In genomic region chr9:108883085-108883484, GRCh38 we compare ENCODE assay signal across 34 cellular contexts. TPM values are rescaled to one million over a fixed set of nuclear protein-coding genes. Genes with fewer than 3 reads are reported as not detected.
"Had no signal": no experiment of that assay in that cellular context is flagged by ENCODE, and none has a peak within 500 bp of the region (broad histone marks: within the 10 kb centered on the region; RNA-seq: fewer than 3 reads in every experiment).

No MANE protein-coding gene starts in this region.

- H3K4me3 ChIP-seq: stomach, suprapubic skin, testis, thoracic aorta, thyroid gland, tibial artery, tibial nerve, transverse colon, upper lobe of left lung, upper lobe of right lung, uterus, vagina had no signal

- H3K4me1 ChIP-seq: tibial artery, upper lobe of right lung, uterus, vagina had no signal

- H3K9me3 ChIP-seq: stomach, suprapubic skin, testis, thoracic aorta, thyroid gland, tibial artery, tibial nerve, transverse colon, upper lobe of left lung, upper lobe of right lung, uterus, vagina had no signal

- DNase-seq: stimulated activated CD4-positive, alpha-beta T cell treated with anti-CD3 and anti-CD28 coated beads, Interleukin-2, amount 100 ng/mL, for 48 hours; stimulated activated CD4-positive, alpha-beta T cell treated with anti-CD3 and anti-CD28 coated beads, Interleukin-4, amount 100 ng/mL, for 1 hour; stimulated activated CD4-positive, alpha-beta T cell treated with anti-CD3 and anti-CD28 coated beads, Interleukin-4, amount 100 ng/mL, for 24 hours; stimulated activated CD4-positive, alpha-beta T cell treated with anti-CD3 and anti-CD28 coated beads, Interleukin-4, amount 100 ng/mL, for 4 hours; stimulated activated CD8-positive, alpha-beta memory T cell treated with anti-CD3 and anti-CD28 coated beads, Interleukin-4, amount 100 ng/mL, for 48 hours; stimulated activated naive B cell treated with anti-CD40 and anti-IgM and Interleukin-4, amounts not matched to agents 10 μg/mL and 1 μg/mL and 100 μg/mL, for 72 hours; stimulated activated naive CD4-positive, alpha-beta T cell; stimulated activated naive CD4-positive, alpha-beta T cell treated with Interleukin-2 at 50 U/mL for 16 hours; stimulated activated naive CD8-positive, alpha-beta T cell treated with anti-CD3 and anti-CD28 coated beads, Interleukin-15, amount 100 ng/mL, for 72 hours; stimulated activated naive CD8-positive, alpha-beta T cell treated with anti-CD3 and anti-CD28 coated beads, Interleukin-15, Interleukin-2, amounts not matched to agents 100 U/mL and 50 U/mL, for 24 hours; stomach; substantia nigra; testis; thyroid gland; tibial artery; transverse colon; trophoblast cell; upper lobe of left lung; upper lobe of right lung; uterus had no signal

- H3K27me3 Mint-ChIP-seq: stimulated activated memory B cell treated with anti-CD40 and anti-IgM and Interleukin-4, amounts not matched to agents 10 μg/mL and 1 μg/mL and 100 μg/mL, for 72 hours; stimulated activated naive B cell treated with anti-CD40 and anti-IgM and Interleukin-4, amounts not matched to agents 10 μg/mL and 1 μg/mL and 100 μg/mL, for 72 hours; stimulated activated naive CD8-positive, alpha-beta T cell treated with anti-CD3 and anti-CD28 coated beads, Interleukin-15, amount 100 ng/mL, for 72 hours; stimulated activated naive CD8-positive, alpha-beta T cell treated with anti-CD3 and anti-CD28 coated beads, Interleukin-15, Interleukin-2, amounts not matched to agents 100 ng/mL and 50 ng/mL, for 24 hours; type B pancreatic cell had no signal

- H3K4me3 Mint-ChIP-seq: stimulated activated effector memory CD8-positive, alpha-beta T cell treated with anti-CD3 and anti-CD28 coated beads, Interleukin-12 subunit alpha, Interleukin-12 subunit beta, amount 100 ng/mL, for 72 hours; stimulated activated memory B cell treated with anti-CD40 and anti-IgM and Interleukin-4, amounts not matched to agents 10 μg/mL and 1 μg/mL and 100 μg/mL, for 72 hours; stimulated activated naive B cell treated with anti-CD40 and anti-IgM and Interleukin-4, amounts not matched to agents 10 μg/mL and 1 μg/mL and 100 μg/mL, for 72 hours; stimulated activated naive CD8-positive, alpha-beta T cell treated with anti-CD3 and anti-CD28 coated beads, Interleukin-15, Interleukin-2, amounts not matched to agents 100 ng/mL and 50 ng/mL, for 24 hours; type B pancreatic cell had no signal

- FAIRE-seq: urothelium cell line had no signal

- H3K27ac Mint-ChIP-seq: stimulated activated memory B cell treated with anti-CD40 and anti-IgM and Interleukin-4, amounts not matched to agents 10 μg/mL and 1 μg/mL and 100 μg/mL, for 72 hours; stimulated activated naive B cell treated with anti-CD40 and anti-IgM and Interleukin-4, amounts not matched to agents 10 μg/mL and 1 μg/mL and 100 μg/mL, for 72 hours; stimulated activated naive CD8-positive, alpha-beta T cell treated with anti-CD3 and anti-CD28 coated beads, Interleukin-15, amount 100 ng/mL, for 72 hours; stimulated activated naive CD8-positive, alpha-beta T cell treated with anti-CD3 and anti-CD28 coated beads, Interleukin-15, Interleukin-2, amounts not matched to agents 100 ng/mL and 50 ng/mL, for 24 hours; type B pancreatic cell had no signal

- H3K27me3 ChIP-seq: stomach, suprapubic skin, testis, thyroid gland, tibial artery, tibial nerve, transverse colon, upper lobe of left lung, upper lobe of right lung, uterus, vagina had no signal

- H3K36me3 ChIP-seq: uterus had no signal

- H3K9me3 Mint-ChIP-seq: stimulated activated effector memory CD8-positive, alpha-beta T cell treated with anti-CD3 and anti-CD28 coated beads, Interleukin-12 subunit alpha, Interleukin-12 subunit beta, amount 100 ng/mL, for 72 hours; stimulated activated memory B cell treated with anti-CD40 and anti-IgM and Interleukin-4, amounts not matched to agents 10 μg/mL and 1 μg/mL and 100 μg/mL, for 72 hours; stimulated activated naive B cell treated with anti-CD40 and anti-IgM and Interleukin-4, amounts not matched to agents 10 μg/mL and 1 μg/mL and 100 μg/mL, for 72 hours; stimulated activated naive CD8-positive, alpha-beta T cell treated with anti-CD3 and anti-CD28 coated beads, Interleukin-15, amount 100 ng/mL, for 72 hours; stimulated activated naive CD8-positive, alpha-beta T cell treated with anti-CD3 and anti-CD28 coated beads, Interleukin-15, Interleukin-2, amounts not matched to agents 100 ng/mL and 50 ng/mL, for 24 hours; type B pancreatic cell had no signal

- H3K27ac ChIP-seq: stomach, suprapubic skin, testis, thoracic aorta, thyroid gland, tibial artery, tibial nerve, transverse colon, upper lobe of left lung, upper lobe of right lung, uterus, vagina had no signal

- ATAC-seq: stimulated activated effector memory CD8-positive, alpha-beta T cell treated with anti-CD3 and anti-CD28 coated beads, Interleukin-12 subunit alpha, Interleukin-12 subunit beta, amount 100 ng/mL, for 72 hours; stimulated activated memory B cell treated with anti-CD40 and anti-IgM and Interleukin-4, amounts not matched to agents 10 μg/mL and 1 μg/mL and 100 μg/mL, for 72 hours; stimulated activated naive B cell treated with anti-CD40 and anti-IgM and Interleukin-4, amounts not matched to agents 10 μg/mL and 1 μg/mL and 100 μg/mL, for 72 hours; stimulated activated naive CD8-positive, alpha-beta T cell treated with anti-CD3 and anti-CD28 coated beads, Interleukin-15, amount 100 ng/mL, for 72 hours; stimulated activated naive CD8-positive, alpha-beta T cell treated with anti-CD3 and anti-CD28 coated beads, Interleukin-15, Interleukin-2, amounts not matched to agents 100 U/mL and 50 U/mL, for 24 hours; upper lobe of right lung had no signal

RNA-seq across cellular contexts. Expression of gene ACTL7A, which starts 21.0 kb away (rescaled TPM):
- total RNA-seq: stomach, subcutaneous adipose tissue, suprapubic skin, temporal lobe, thoracic aorta, tibial nerve, transverse colon, upper lobe of left lung, upper lobe of right lung, ureter, urinary bladder, uterus, vagina had no signal
- polyA plus RNA-seq: stomach, thymus, urinary bladder had no signal

RNA-seq across cellular contexts. Expression of gene ACTL7B, which starts 27.3 kb away (rescaled TPM):
- total RNA-seq: stomach, subcutaneous adipose tissue, temporal lobe, thoracic aorta, tibial nerve, transverse colon, upper lobe of right lung, urinary bladder, uterus, vagina had no signal
- polyA plus RNA-seq: stomach, urinary bladder had no signal
